In the genomic region with DNA sequence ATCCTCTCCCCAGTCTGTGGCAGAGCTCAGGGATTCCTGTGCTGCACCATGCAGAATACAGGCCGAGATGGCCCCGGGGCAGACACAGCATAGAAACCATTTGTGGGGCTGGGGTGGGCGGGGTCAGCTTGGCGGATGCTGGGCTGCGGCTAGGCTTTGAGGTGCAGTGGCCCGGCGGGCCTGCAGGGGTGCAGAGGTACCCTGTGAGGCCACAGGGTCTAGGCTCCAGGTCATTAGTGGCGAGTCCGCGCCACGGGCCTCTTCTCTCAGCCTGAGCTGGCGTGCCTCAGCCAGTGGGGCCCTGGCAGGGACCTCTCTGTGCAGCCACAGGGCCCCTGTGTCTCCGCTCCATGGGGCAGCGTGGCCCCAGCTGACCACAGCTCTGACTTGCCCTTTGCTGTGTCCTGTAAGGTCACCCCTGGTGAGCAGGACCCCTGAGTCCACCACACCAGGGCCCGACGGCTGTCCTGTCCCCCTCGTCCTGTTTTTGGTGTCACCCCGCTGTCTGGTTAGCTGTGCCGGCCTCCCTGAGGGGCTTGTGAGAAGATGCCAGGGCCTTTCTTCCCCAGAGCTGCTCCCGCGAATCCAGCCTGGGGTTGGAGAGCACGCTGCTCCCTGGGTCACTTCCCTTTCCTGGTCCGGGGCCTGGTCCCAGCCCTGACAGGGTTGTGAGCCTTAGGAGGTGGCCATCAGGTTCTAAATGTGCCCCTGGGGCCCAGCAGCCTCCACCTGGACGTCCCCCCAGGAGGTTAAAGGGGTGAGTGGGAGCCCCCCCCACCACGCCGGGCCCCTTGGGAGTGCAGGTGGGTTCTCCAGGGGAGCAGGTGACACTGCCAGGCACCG, we compare ENCODE assay signal across 16 cellular contexts. TPM values are rescaled to one million over a fixed set of nuclear protein-coding genes. Genes with fewer than 3 reads are reported as not detected.
A peak's percentile ranks its signal among the peaks of the same experiment; 100 is the strongest.
DNase-seq lines count a peak whose midpoint lies in the region; ATAC-seq, FAIRE-seq and TF ChIP-seq lines count a peak whose summit lies in the region.
"Had no signal": no experiment of that assay in that cellular context is flagged by ENCODE, and none has a peak within 500 bp of the region (broad histone marks: within the 10 kb centered on the region; RNA-seq: fewer than 3 reads in every experiment).

No MANE protein-coding gene starts in this region.

- peak overlapping the region; percentile 54 for H3K27ac Mint-ChIP-seq in memory B cell
- peak overlapping the region; percentile 42 for H3K27ac Mint-ChIP-seq in stimulated activated naive B cell treated with anti-CD40 and anti-IgM and Interleukin-4, amounts not matched to agents 10 μg/mL and 1 μg/mL and 100 μg/mL, for 72 hours
- H3K27ac Mint-ChIP-seq: activated CD4-positive, alpha-beta memory T cell treated with anti-CD3 and anti-CD28 coated beads, Interleukin-2, amount 10 ng/mL, durations not matched to agents 7 days and 5 days; T-helper 2 cell treated with Interferon-gamma antibody and Interleukin-4, amounts not matched to agents 5 μg/mL and 100 μg/mL, for 36 hours had no signal

- peaks cover 33% of the 10 kb centered on the region for H3K4me1 Mint-ChIP-seq in memory B cell
- H3K4me1 Mint-ChIP-seq in stimulated activated naive B cell treated with anti-CD40 and anti-IgM and Interleukin-4, amounts not matched to agents 10 μg/mL and 1 μg/mL and 100 μg/mL, for 72 hours = peaks cover 47 to 79% of the 10 kb centered on the region in 2 donors

- peaks cover 5% of the 10 kb centered on the region for H3K36me3 Mint-ChIP-seq in memory B cell
- H3K36me3 Mint-ChIP-seq in stimulated activated naive B cell treated with anti-CD40 and anti-IgM and Interleukin-4, amounts not matched to agents 10 μg/mL and 1 μg/mL and 100 μg/mL, for 72 hours = peaks cover 6 to 20% of the 10 kb centered on the region in 2 donors

- H3K4me1 ChIP-seq in foreskin keratinocyte = peaks cover 5% of the 10 kb centered on the region

- no peaks in the 10 kb centered on the region for H3K9me3 Mint-ChIP-seq in memory B cell
- H3K9me3 Mint-ChIP-seq in stimulated activated naive B cell treated with anti-CD40 and anti-IgM and Interleukin-4, amounts not matched to agents 10 μg/mL and 1 μg/mL and 100 μg/mL, for 72 hours = no peaks in the 10 kb centered on the region
- H3K9me3 Mint-ChIP-seq: activated CD4-positive, alpha-beta memory T cell treated with anti-CD3 and anti-CD28 coated beads, Interleukin-2, amount 10 ng/mL, durations not matched to agents 7 days and 5 days; CD4-positive, alpha-beta memory T cell; central memory CD8-positive, alpha-beta T cell; stimulated activated naive CD8-positive, alpha-beta T cell treated with anti-CD3 and anti-CD28 coated beads, Interleukin-15, amount 100 ng/mL, for 72 hours; T-helper 2 cell treated with Interferon-gamma antibody and Interleukin-4, amounts not matched to agents 5 μg/mL and 100 μg/mL, for 36 hours had no signal

- H3K27ac ChIP-seq in RWPE1 (peak overlapping the region; percentile 25; the same call in 1 of the 2 replicates), foreskin keratinocyte (no peak overlapping the region)

- TF ChIP-seq CTCF in RWPE1 (conservative IDR thresholded peaks at IDR 0.05; ENCODE audit: low read depth) = no peak
- no peak for TF ChIP-seq CTCF in foreskin keratinocyte (conservative IDR thresholded peaks at IDR 0.05)

- ATAC-seq in memory B cell (ENCODE audit: low read depth) (no peak), HG02759 (IDR thresholded peaks at IDR 0.05; ENCODE audit: unreplicated experiment) (no peak), foreskin keratinocyte (no peak)
- ATAC-seq in stimulated activated naive B cell treated with anti-CD40 and anti-IgM and Interleukin-4, amounts not matched to agents 10 μg/mL and 1 μg/mL and 100 μg/mL, for 72 hours (replicated peaks) = no peak

- POLR2A ChIA-PET in RWPE1 (lab: Yijun Ruan, JAX; ENCODE audit: low non-redundant PET) = interaction anchor here (0.6 kb wide), 1 partner anchor 13 kb away, joined by 3 read pairs; no protein-coding TSS in a partner anchor

- H3K4me3 Mint-ChIP-seq in memory B cell = no peak overlapping the region
- H3K4me3 Mint-ChIP-seq in stimulated activated naive B cell treated with anti-CD40 and anti-IgM and Interleukin-4, amounts not matched to agents 10 μg/mL and 1 μg/mL and 100 μg/mL, for 72 hours = no peak overlapping the region
- H3K4me3 Mint-ChIP-seq: activated CD4-positive, alpha-beta memory T cell treated with anti-CD3 and anti-CD28 coated beads, Interleukin-2, amount 10 ng/mL, durations not matched to agents 7 days and 5 days; central memory CD8-positive, alpha-beta T cell; stimulated activated naive CD8-positive, alpha-beta T cell treated with anti-CD3 and anti-CD28 coated beads, Interleukin-15, amount 100 ng/mL, for 72 hours; T-helper 2 cell treated with Interferon-gamma antibody and Interleukin-4, amounts not matched to agents 5 μg/mL and 100 μg/mL, for 36 hours had no signal

- H3K27me3 Mint-ChIP-seq in memory B cell = no peaks in the 10 kb centered on the region
- H3K27me3 Mint-ChIP-seq in stimulated activated naive B cell treated with anti-CD40 and anti-IgM and Interleukin-4, amounts not matched to agents 10 μg/mL and 1 μg/mL and 100 μg/mL, for 72 hours = no peaks in the 10 kb centered on the region
- H3K27me3 Mint-ChIP-seq: activated CD4-positive, alpha-beta memory T cell treated with anti-CD3 and anti-CD28 coated beads, Interleukin-2, amount 10 ng/mL, durations not matched to agents 7 days and 5 days; CD4-positive, alpha-beta memory T cell; central memory CD8-positive, alpha-beta T cell; stimulated activated naive CD8-positive, alpha-beta T cell treated with anti-CD3 and anti-CD28 coated beads, Interleukin-15, amount 100 ng/mL, for 72 hours had no signal

- DNase-seq in GM12892 (ENCODE audit: insufficient read length) (peak; percentile 64), RWPE1 (ENCODE audit: low spot score) (no peak), memory B cell (ENCODE audit: low spot score in 2 of 2) (no peak), foreskin keratinocyte (no peak)
- no peak for DNase-seq in stimulated activated naive B cell treated with anti-CD40 and anti-IgM and Interleukin-4, amounts not matched to agents 10 μg/mL and 1 μg/mL and 100 μg/mL, for 72 hours
- DNase-seq in activated CD4-positive, alpha-beta T cell treated with anti-CD3 and anti-CD28 coated beads, Interleukin-2, amount 50 U/mL, for 4 hours = no peak
- DNase-seq: activated CD4-positive, alpha-beta memory T cell treated with anti-CD3 and anti-CD28 coated beads, Interleukin-2, amount 10 ng/mL, durations not matched to agents 7 days and 5 days; CD4-positive, alpha-beta memory T cell; glutamatergic neuron; islet precursor cell; NCI-H2029 treated with DMSO at 0.1 percent for 48 hours; small intestine; stimulated activated naive CD8-positive, alpha-beta T cell treated with anti-CD3 and anti-CD28 coated beads, Interleukin-15, amount 100 ng/mL, for 72 hours had no signal

- no peaks in the 10 kb centered on the region for H3K27me3 ChIP-seq in foreskin keratinocyte

- CTCF ChIA-PET in RWPE1 (lab: Yijun Ruan, JAX) = interaction anchor here (0.6 kb wide), 1 partner anchor 473 kb away, joined by 3 read pairs; no protein-coding TSS in a partner anchor

- no peak for FAIRE-seq in GM12892 (lab: Jason Lieb, UNC)
- FAIRE-seq: small intestine had no signal

- no peak for TF ChIP-seq POLR2A in GM12892 (IDR thresholded peaks at IDR 0.05; ENCODE audit: low read depth, low read length)

RNA-seq across cellular contexts. Expression of a gene that starts 12.1 kb away (rescaled TPM):
- 19.4 TPM for polyA plus RNA-seq in GM12892 (2012; ENCODE audit: missing spikeins)
- 7.2 and 7.3 TPM in 2 replicates for total RNA-seq in foreskin keratinocyte
- polyA plus RNA-seq in foreskin keratinocyte = 3.1 TPM in 2 replicates
